Comparison of ENCODE assay signal across 11 cellular contexts in genomic region chr3:117486709-117487394, GRCh38.
A peak's percentile ranks its signal among the peaks of the same experiment; 100 is the strongest.
DNase-seq lines count a peak whose midpoint lies in the region; ATAC-seq lines count a peak whose summit lies in the region.
"Had no signal": no experiment of that assay in that cellular context is flagged by ENCODE, and none has a peak within 500 bp of the region (broad histone marks: within the 10 kb centered on the region; RNA-seq: fewer than 3 reads in every experiment).

No MANE protein-coding gene starts in this region.

- H3K4me1 Mint-ChIP-seq in activated T-cell treated with anti-CD3 and anti-CD28 coated beads, Interleukin-2, amount 50 U/mL, for 24 hours (ENCODE audit: low read depth) = no peaks in the 10 kb centered on the region
- H3K4me1 Mint-ChIP-seq: natural killer cell had no signal

- peaks cover 6% of the 10 kb centered on the region for H3K9me3 Mint-ChIP-seq in activated T-cell treated with anti-CD3 and anti-CD28 coated beads, Interleukin-2, amount 50 U/mL, for 24 hours
- H3K9me3 Mint-ChIP-seq: T-helper 1 cell treated with Interleukin-12 subunit alpha and Interleukin-12 subunit beta and Interleukin-4 antibody, amounts not matched to agents 30 μg/mL and 1 μg/mL, for 36 hours had no signal

- H3K36me3 Mint-ChIP-seq in activated T-cell treated with anti-CD3 and anti-CD28 coated beads, Interleukin-2, amount 50 U/mL, for 24 hours (ENCODE audit: low read depth) = no peaks in the 10 kb centered on the region
- H3K36me3 Mint-ChIP-seq: natural killer cell had no signal

- no peaks in the 10 kb centered on the region for H3K27me3 Mint-ChIP-seq in activated T-cell treated with anti-CD3 and anti-CD28 coated beads, Interleukin-2, amount 50 U/mL, for 24 hours

- no peak overlapping the region for H3K27ac Mint-ChIP-seq in activated T-cell treated with anti-CD3 and anti-CD28 coated beads, Interleukin-2, amount 50 U/mL, for 24 hours
- H3K27ac Mint-ChIP-seq: natural killer cell; T-helper 1 cell treated with Interleukin-12 subunit alpha and Interleukin-12 subunit beta and Interleukin-4 antibody, amounts not matched to agents 30 μg/mL and 1 μg/mL, for 36 hours had no signal

- peak; percentile 31 for DNase-seq in SHP77 treated with DMSO at 0.1 percent for 48 hours (lab: John Stamatoyannopoulos, UW)
- no peak for DNase-seq in NCI-H446 (lab: John Stamatoyannopoulos, UW)
- no peak for DNase-seq in activated T-cell treated with anti-CD3 and anti-CD28 coated beads, Interleukin-2, amount 50 U/mL, for 24 hours
- DNase-seq in NCI-H345 (lab: John Stamatoyannopoulos, UW) = no peak
- DNase-seq: natural killer cell, NCI-H524 treated with DMSO at 0.1 percent for 48 hours had no signal

- ATAC-seq in GM18870 (IDR thresholded peaks at IDR 0.05; ENCODE audit: unreplicated experiment) (peak; percentile 85), GM21737 (IDR thresholded peaks at IDR 0.05; ENCODE audit: unreplicated experiment) (peak; percentile 81), HG03457 (IDR thresholded peaks at IDR 0.05; ENCODE audit: unreplicated experiment) (peak; percentile 91), GM19328 (IDR thresholded peaks at IDR 0.05; ENCODE audit: unreplicated experiment) (no peak)
- ATAC-seq: natural killer cell had no signal

- no peak overlapping the region for H3K4me3 Mint-ChIP-seq in activated T-cell treated with anti-CD3 and anti-CD28 coated beads, Interleukin-2, amount 50 U/mL, for 24 hours
- H3K4me3 Mint-ChIP-seq: natural killer cell; T-helper 1 cell treated with Interleukin-12 subunit alpha and Interleukin-12 subunit beta and Interleukin-4 antibody, amounts not matched to agents 30 μg/mL and 1 μg/mL, for 36 hours had no signal
